ENCODE assay signal across 1 cellular context in the genomic region with DNA sequence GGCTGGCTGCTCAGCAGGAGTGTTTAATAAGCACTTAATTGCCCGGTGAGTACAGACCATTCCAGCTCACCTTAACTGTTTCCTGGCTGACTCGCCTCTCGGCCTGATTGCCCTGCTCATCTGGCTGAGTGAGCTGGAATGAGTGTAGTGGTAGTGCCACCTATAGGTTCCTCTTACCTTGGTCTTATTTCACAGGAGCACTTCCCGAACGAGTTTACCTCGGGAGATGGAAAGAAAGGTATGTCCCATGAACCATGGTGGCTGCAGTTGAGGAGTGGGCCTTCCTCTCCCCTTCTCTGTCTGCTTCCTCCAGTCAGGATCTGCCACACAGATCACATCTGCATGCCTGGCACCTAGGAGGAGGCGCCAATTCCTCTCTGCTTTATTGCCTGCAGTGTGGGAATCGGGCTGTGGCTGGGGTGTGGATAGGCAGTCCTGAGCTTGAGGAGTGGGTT.
A peak's percentile ranks its signal among the peaks of the same experiment; 100 is the strongest.
TF ChIP-seq lines count a peak whose summit lies in the region.

No MANE protein-coding gene starts in this region.

TF ChIP-seq in HepG2, 621 proteins besides CTCF, POLR2A, EP300 and RAD21 (continued from another document):
- TF ChIP-seq, protein P1, sequence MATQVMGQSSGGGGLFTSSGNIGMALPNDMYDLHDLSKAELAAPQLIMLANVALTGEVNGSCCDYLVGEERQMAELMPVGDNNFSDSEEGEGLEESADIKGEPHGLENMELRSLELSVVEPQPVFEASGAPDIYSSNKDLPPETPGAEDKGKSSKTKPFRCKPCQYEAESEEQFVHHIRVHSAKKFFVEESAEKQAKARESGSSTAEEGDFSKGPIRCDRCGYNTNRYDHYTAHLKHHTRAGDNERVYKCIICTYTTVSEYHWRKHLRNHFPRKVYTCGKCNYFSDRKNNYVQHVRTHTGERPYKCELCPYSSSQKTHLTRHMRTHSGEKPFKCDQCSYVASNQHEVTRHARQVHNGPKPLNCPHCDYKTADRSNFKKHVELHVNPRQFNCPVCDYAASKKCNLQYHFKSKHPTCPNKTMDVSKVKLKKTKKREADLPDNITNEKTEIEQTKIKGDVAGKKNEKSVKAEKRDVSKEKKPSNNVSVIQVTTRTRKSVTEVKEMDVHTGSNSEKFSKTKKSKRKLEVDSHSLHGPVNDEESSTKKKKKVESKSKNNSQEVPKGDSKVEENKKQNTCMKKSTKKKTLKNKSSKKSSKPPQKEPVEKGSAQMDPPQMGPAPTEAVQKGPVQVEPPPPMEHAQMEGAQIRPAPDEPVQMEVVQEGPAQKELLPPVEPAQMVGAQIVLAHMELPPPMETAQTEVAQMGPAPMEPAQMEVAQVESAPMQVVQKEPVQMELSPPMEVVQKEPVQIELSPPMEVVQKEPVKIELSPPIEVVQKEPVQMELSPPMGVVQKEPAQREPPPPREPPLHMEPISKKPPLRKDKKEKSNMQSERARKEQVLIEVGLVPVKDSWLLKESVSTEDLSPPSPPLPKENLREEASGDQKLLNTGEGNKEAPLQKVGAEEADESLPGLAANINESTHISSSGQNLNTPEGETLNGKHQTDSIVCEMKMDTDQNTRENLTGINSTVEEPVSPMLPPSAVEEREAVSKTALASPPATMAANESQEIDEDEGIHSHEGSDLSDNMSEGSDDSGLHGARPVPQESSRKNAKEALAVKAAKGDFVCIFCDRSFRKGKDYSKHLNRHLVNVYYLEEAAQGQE (IDR thresholded peaks at IDR 0.05; ENCODE audit: borderline replicate concordance in 1 of 2, low read depth in 1 of 2, low read length in 2 of 2): no peak
- no peak for TF ChIP-seq U2AF1 (optimal IDR thresholded peaks at IDR 0.05; ENCODE audit: low read depth, low read length)
- TF ChIP-seq, protein P2, sequence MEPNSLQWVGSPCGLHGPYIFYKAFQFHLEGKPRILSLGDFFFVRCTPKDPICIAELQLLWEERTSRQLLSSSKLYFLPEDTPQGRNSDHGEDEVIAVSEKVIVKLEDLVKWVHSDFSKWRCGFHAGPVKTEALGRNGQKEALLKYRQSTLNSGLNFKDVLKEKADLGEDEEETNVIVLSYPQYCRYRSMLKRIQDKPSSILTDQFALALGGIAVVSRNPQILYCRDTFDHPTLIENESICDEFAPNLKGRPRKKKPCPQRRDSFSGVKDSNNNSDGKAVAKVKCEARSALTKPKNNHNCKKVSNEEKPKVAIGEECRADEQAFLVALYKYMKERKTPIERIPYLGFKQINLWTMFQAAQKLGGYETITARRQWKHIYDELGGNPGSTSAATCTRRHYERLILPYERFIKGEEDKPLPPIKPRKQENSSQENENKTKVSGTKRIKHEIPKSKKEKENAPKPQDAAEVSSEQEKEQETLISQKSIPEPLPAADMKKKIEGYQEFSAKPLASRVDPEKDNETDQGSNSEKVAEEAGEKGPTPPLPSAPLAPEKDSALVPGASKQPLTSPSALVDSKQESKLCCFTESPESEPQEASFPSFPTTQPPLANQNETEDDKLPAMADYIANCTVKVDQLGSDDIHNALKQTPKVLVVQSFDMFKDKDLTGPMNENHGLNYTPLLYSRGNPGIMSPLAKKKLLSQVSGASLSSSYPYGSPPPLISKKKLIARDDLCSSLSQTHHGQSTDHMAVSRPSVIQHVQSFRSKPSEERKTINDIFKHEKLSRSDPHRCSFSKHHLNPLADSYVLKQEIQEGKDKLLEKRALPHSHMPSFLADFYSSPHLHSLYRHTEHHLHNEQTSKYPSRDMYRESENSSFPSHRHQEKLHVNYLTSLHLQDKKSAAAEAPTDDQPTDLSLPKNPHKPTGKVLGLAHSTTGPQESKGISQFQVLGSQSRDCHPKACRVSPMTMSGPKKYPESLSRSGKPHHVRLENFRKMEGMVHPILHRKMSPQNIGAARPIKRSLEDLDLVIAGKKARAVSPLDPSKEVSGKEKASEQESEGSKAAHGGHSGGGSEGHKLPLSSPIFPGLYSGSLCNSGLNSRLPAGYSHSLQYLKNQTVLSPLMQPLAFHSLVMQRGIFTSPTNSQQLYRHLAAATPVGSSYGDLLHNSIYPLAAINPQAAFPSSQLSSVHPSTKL (CRISPR knock-in tag; IDR thresholded peaks at IDR 0.05): peak; percentile 57; the same call in 1 of the 2 replicates
- no peak for TF ChIP-seq EED (CRISPR knock-in tag; IDR thresholded peaks at IDR 0.05)
- no peak for TF ChIP-seq ZNF234 (CRISPR knock-in tag; conservative IDR thresholded peaks at IDR 0.05)
- TF ChIP-seq SCMH1 (CRISPR knock-in tag; IDR thresholded peaks at IDR 0.05; ENCODE audit: borderline replicate concordance): no peak
- no peak for TF ChIP-seq HNRNPK (IDR thresholded peaks at IDR 0.05; ENCODE audit: low read depth, low read length, poor library complexity, severe bottlenecking)
- no peak; the same call in 1 of the 2 replicates for TF ChIP-seq ZNF510 (CRISPR knock-in tag; IDR thresholded peaks at IDR 0.05; ENCODE audit: low read depth)
- TF ChIP-seq ZNF235 (CRISPR knock-in tag; IDR thresholded peaks at IDR 0.05; ENCODE audit: borderline replicate concordance): no peak
- no peak for TF ChIP-seq ZNF225 (CRISPR knock-in tag; IDR thresholded peaks at IDR 0.05)
- TF ChIP-seq, protein P3, sequence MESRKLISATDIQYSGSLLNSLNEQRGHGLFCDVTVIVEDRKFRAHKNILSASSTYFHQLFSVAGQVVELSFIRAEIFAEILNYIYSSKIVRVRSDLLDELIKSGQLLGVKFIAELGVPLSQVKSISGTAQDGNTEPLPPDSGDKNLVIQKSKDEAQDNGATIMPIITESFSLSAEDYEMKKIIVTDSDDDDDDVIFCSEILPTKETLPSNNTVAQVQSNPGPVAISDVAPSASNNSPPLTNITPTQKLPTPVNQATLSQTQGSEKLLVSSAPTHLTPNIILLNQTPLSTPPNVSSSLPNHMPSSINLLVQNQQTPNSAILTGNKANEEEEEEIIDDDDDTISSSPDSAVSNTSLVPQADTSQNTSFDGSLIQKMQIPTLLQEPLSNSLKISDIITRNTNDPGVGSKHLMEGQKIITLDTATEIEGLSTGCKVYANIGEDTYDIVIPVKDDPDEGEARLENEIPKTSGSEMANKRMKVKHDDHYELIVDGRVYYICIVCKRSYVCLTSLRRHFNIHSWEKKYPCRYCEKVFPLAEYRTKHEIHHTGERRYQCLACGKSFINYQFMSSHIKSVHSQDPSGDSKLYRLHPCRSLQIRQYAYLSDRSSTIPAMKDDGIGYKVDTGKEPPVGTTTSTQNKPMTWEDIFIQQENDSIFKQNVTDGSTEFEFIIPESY (CRISPR knock-in tag; IDR thresholded peaks at IDR 0.05): 0 out of 2 replicates have a peak, but pooled peaks have one; percentile 8
- TF ChIP-seq CHD4 (IDR thresholded peaks at IDR 0.05; ENCODE audit: borderline replicate concordance, low read length): no peak
- TF ChIP-seq MAFG (CRISPR knock-in tag; IDR thresholded peaks at IDR 0.05): no peak
- TF ChIP-seq NR2C2 (CRISPR knock-in tag; IDR thresholded peaks at IDR 0.05; ENCODE audit: borderline replicate concordance): no peak
- no peak for TF ChIP-seq ZNF629 (CRISPR knock-in tag; conservative IDR thresholded peaks at IDR 0.05)
- TF ChIP-seq, protein P4, sequence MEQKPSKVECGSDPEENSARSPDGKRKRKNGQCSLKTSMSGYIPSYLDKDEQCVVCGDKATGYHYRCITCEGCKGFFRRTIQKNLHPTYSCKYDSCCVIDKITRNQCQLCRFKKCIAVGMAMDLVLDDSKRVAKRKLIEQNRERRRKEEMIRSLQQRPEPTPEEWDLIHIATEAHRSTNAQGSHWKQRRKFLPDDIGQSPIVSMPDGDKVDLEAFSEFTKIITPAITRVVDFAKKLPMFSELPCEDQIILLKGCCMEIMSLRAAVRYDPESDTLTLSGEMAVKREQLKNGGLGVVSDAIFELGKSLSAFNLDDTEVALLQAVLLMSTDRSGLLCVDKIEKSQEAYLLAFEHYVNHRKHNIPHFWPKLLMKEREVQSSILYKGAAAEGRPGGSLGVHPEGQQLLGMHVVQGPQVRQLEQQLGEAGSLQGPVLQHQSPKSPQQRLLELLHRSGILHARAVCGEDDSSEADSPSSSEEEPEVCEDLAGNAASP (CRISPR knock-in tag; IDR thresholded peaks at IDR 0.05; ENCODE audit: borderline replicate concordance): peak; percentile 59
- no peak for TF ChIP-seq NONO (IDR thresholded peaks at IDR 0.05)
- TF ChIP-seq NONO (CRISPR knock-in tag; conservative IDR thresholded peaks at IDR 0.05): peak; percentile 78; the same call in 1 of the 2 replicates
- no peak for TF ChIP-seq HOXD1 (CRISPR knock-in tag; IDR thresholded peaks at IDR 0.05)
- 0 out of 2 replicates have a peak, but pooled peaks have one; percentile 19 for TF ChIP-seq RARA (CRISPR knock-in tag; IDR thresholded peaks at IDR 0.05)
- TF ChIP-seq PCBP2 (optimal IDR thresholded peaks at IDR 0.05; ENCODE audit: low read depth, low read length, poor library complexity, severe bottlenecking): no peak
- no peak for TF ChIP-seq PHF20 (CRISPR knock-in tag; IDR thresholded peaks at IDR 0.05)
- TF ChIP-seq MTA3 (CRISPR knock-in tag; IDR thresholded peaks at IDR 0.05): no peak
- TF ChIP-seq ZNF879 (CRISPR knock-in tag; IDR thresholded peaks at IDR 0.05): no peak
- peak; percentile 62; the same call in 1 of the 2 replicates for TF ChIP-seq FOXC1 (CRISPR knock-in tag; IDR thresholded peaks at IDR 0.05; ENCODE audit: borderline replicate concordance)
- TF ChIP-seq MTA1 (CRISPR knock-in tag; IDR thresholded peaks at IDR 0.05; ENCODE audit: borderline replicate concordance): 0 out of 2 replicates have a peak, but pooled peaks have one; percentile 20
- TF ChIP-seq EEA1 (CRISPR knock-in tag; IDR thresholded peaks at IDR 0.05; ENCODE audit: borderline replicate concordance): no peak
TF ChIP-seq in HepG2: peak in this region for 109.
